Comparison of ENCODE assay signal across 1 cellular context in the genomic region with DNA sequence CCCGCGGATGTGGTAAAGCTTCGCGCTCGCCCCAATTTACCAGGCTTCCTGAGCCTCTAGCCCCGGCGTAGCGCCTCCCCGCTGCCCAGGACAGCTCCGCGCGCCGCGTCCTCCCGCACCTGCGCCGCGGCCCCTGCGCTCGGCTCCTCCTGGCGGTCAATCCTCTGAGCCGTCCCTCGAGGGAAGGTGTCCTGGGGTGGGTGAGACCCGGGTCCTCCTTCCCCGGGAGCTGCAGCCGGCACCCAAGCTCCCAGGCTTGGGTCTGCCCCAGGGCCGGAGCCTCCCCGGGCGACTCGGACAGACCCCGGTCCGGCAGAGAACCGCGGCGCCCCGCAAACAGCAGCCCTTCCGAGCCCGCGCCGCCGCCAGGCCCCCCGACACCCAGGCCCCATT.
TF ChIP-seq lines count a peak whose summit lies in the region.

No MANE protein-coding gene starts in this region.

TF ChIP-seq in HepG2, 621 proteins besides CTCF, POLR2A, EP300 and RAD21 (continued from another document and continues in another):
- TF ChIP-seq, protein P1, sequence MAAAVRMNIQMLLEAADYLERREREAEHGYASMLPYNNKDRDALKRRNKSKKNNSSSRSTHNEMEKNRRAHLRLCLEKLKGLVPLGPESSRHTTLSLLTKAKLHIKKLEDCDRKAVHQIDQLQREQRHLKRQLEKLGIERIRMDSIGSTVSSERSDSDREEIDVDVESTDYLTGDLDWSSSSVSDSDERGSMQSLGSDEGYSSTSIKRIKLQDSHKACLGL (CRISPR knock-in tag; IDR thresholded peaks at IDR 0.05) = peak; percentile 66; the same call in 1 of the 2 replicates
- peak; percentile 26; the same call in 1 of the 2 replicates for TF ChIP-seq GATAD1 (CRISPR knock-in tag; IDR thresholded peaks at IDR 0.05)
- TF ChIP-seq KAT8 (CRISPR knock-in tag; IDR thresholded peaks at IDR 0.05) = peak; percentile 12; the same call in 1 of the 2 replicates
- TF ChIP-seq ZNF703 (CRISPR knock-in tag; IDR thresholded peaks at IDR 0.05; ENCODE audit: borderline replicate concordance) = peak; percentile 65; the same call in 1 of the 2 replicates
- peak; percentile 2; the same call in 1 of the 2 replicates for TF ChIP-seq ATF7-NPFF (CRISPR knock-in tag; IDR thresholded peaks at IDR 0.05; ENCODE audit: low read depth)
- 0 out of 2 replicates have a peak, but pooled peaks have one; percentile 18 for TF ChIP-seq ZNF205 (CRISPR knock-in tag; IDR thresholded peaks at IDR 0.05)
- TF ChIP-seq, protein P2, sequence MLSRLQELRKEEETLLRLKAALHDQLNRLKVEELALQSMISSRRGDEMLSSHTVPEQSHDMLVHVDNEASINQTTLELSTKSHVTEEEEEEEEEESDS (CRISPR knock-in tag; IDR thresholded peaks at IDR 0.05; ENCODE audit: borderline replicate concordance) = 0 out of 2 replicates have a peak, but pooled peaks have one; percentile 44
- peak; percentile 91 for TF ChIP-seq KMT2A (CRISPR knock-in tag; IDR thresholded peaks at IDR 0.05)
- no peak for TF ChIP-seq EZH2 (conservative IDR thresholded peaks at IDR 0.05; ENCODE audit: low read depth, low read length)
- TF ChIP-seq CREM (IDR thresholded peaks at IDR 0.05) = no peak
- no peak for TF ChIP-seq CREM (CRISPR knock-in tag; IDR thresholded peaks at IDR 0.05)
- no peak for TF ChIP-seq KDM6A (CRISPR knock-in tag; IDR thresholded peaks at IDR 0.05; ENCODE audit: low read depth)
- TF ChIP-seq, protein P3, sequence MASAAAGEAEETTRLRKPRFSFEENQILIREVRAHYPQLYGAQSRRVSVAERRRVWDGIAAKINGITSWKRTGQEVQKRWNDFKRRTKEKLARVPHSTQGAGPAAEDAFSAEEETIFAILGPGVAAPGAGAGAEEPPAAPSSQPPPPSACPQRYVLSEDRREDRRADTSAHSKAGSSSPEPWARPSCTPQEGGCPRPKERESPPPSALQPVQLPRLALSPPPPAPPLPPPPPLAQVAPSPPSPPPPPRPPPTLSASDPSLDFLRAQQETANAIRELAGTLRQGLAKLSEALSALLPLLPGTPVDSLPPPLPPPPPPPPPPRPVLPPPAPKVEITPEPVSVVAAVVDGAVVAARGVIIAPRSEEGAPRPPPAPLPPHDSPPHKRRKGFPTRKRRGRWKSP (CRISPR knock-in tag; IDR thresholded peaks at IDR 0.05) = peak; percentile 95
- TF ChIP-seq ZNF556 (CRISPR knock-in tag; IDR thresholded peaks at IDR 0.05; ENCODE audit: borderline replicate concordance) = peak; percentile 46; the same call in 1 of the 2 replicates
- TF ChIP-seq, protein P4, sequence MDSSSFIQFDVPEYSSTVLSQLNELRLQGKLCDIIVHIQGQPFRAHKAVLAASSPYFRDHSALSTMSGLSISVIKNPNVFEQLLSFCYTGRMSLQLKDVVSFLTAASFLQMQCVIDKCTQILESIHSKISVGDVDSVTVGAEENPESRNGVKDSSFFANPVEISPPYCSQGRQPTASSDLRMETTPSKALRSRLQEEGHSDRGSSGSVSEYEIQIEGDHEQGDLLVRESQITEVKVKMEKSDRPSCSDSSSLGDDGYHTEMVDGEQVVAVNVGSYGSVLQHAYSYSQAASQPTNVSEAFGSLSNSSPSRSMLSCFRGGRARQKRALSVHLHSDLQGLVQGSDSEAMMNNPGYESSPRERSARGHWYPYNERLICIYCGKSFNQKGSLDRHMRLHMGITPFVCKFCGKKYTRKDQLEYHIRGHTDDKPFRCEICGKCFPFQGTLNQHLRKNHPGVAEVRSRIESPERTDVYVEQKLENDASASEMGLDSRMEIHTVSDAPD (CRISPR knock-in tag; IDR thresholded peaks at IDR 0.05) = no peak
- no peak for TF ChIP-seq EHMT2 (IDR thresholded peaks at IDR 0.05; ENCODE audit: borderline replicate concordance, low read depth, low read length)
- TF ChIP-seq, protein P5, sequence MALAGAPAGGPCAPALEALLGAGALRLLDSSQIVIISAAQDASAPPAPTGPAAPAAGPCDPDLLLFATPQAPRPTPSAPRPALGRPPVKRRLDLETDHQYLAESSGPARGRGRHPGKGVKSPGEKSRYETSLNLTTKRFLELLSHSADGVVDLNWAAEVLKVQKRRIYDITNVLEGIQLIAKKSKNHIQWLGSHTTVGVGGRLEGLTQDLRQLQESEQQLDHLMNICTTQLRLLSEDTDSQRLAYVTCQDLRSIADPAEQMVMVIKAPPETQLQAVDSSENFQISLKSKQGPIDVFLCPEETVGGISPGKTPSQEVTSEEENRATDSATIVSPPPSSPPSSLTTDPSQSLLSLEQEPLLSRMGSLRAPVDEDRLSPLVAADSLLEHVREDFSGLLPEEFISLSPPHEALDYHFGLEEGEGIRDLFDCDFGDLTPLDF (CRISPR knock-in tag; IDR thresholded peaks at IDR 0.05) = 0 out of 2 replicates have a peak, but pooled peaks have one; percentile 1
- TF ChIP-seq ZNF12 (CRISPR knock-in tag; IDR thresholded peaks at IDR 0.05) = no peak
- TF ChIP-seq ZNF883 (CRISPR knock-in tag; IDR thresholded peaks at IDR 0.05; ENCODE audit: not compliant biosample characterization) = peak; percentile 56
- peak; percentile 32; the same call in 1 of the 2 replicates for TF ChIP-seq ZNF792 (CRISPR knock-in tag; IDR thresholded peaks at IDR 0.05)
- TF ChIP-seq MTA1 (CRISPR knock-in tag; IDR thresholded peaks at IDR 0.05; ENCODE audit: borderline replicate concordance) = 0 out of 2 replicates have a peak, but pooled peaks have one; percentile 29
- TF ChIP-seq ZNF614 (CRISPR knock-in tag; IDR thresholded peaks at IDR 0.05; ENCODE audit: borderline replicate concordance) = no peak
- TF ChIP-seq ZNF234 (CRISPR knock-in tag; conservative IDR thresholded peaks at IDR 0.05) = 0 out of 2 replicates have a peak, but pooled peaks have one; percentile 33
- TF ChIP-seq AGO1 (IDR thresholded peaks at IDR 0.05; ENCODE audit: low read depth, low read length, poor library complexity, severe bottlenecking) = no peak
- peak; percentile 68 for TF ChIP-seq HNRNPLL (IDR thresholded peaks at IDR 0.05; ENCODE audit: low read depth, low read length, poor library complexity, severe bottlenecking)
- TF ChIP-seq ZNF138 (CRISPR knock-in tag; IDR thresholded peaks at IDR 0.05; ENCODE audit: low read depth) = peak; percentile 47; the same call in 1 of the 2 replicates
- TF ChIP-seq KMT2B (CRISPR knock-in tag; IDR thresholded peaks at IDR 0.05) = peak; percentile 47; the same call in 1 of the 2 replicates
- no peak for TF ChIP-seq LCORL (IDR thresholded peaks at IDR 0.05)
- peak; percentile 67 for TF ChIP-seq LCORL (CRISPR knock-in tag; IDR thresholded peaks at IDR 0.05)
- TF ChIP-seq, protein P6, sequence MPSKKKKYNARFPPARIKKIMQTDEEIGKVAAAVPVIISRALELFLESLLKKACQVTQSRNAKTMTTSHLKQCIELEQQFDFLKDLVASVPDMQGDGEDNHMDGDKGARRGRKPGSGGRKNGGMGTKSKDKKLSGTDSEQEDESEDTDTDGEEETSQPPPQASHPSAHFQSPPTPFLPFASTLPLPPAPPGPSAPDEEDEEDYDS (CRISPR knock-in tag; IDR thresholded peaks at IDR 0.05) = peak; percentile 6; the same call in 1 of the 2 replicates
- TF ChIP-seq ZFAT (CRISPR knock-in tag; conservative IDR thresholded peaks at IDR 0.05) = 0 out of 2 replicates have a peak, but pooled peaks have one; percentile 27
- TF ChIP-seq ESRRA (CRISPR knock-in tag; IDR thresholded peaks at IDR 0.05; ENCODE audit: low read depth) = 0 out of 2 replicates have a peak, but pooled peaks have one; percentile 33
- TF ChIP-seq, protein P7, sequence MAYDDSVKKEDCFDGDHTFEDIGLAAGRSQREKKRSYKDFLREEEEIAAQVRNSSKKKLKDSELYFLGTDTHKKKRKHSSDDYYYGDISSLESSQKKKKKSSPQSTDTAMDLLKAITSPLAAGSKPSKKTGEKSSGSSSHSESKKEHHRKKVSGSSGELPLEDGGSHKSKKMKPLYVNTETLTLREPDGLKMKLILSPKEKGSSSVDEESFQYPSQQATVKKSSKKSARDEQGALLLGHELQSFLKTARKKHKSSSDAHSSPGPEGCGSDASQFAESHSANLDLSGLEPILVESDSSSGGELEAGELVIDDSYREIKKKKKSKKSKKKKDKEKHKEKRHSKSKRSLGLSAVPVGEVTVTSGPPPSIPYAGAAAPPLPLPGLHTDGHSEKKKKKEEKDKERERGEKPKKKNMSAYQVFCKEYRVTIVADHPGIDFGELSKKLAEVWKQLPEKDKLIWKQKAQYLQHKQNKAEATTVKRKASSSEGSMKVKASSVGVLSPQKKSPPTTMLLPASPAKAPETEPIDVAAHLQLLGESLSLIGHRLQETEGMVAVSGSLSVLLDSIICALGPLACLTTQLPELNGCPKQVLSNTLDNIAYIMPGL (CRISPR knock-in tag; IDR thresholded peaks at IDR 0.05; ENCODE audit: borderline replicate concordance in 1 of 2, low read depth in 1 of 2) = peak; percentile 84 to 96
- TF ChIP-seq TCF12 (IDR thresholded peaks at IDR 0.05) = no peak
- 0 out of 2 replicates have a peak, but pooled peaks have one; percentile 47 for TF ChIP-seq TCF12 (CRISPR knock-in tag; IDR thresholded peaks at IDR 0.05)
- TF ChIP-seq, protein P8, sequence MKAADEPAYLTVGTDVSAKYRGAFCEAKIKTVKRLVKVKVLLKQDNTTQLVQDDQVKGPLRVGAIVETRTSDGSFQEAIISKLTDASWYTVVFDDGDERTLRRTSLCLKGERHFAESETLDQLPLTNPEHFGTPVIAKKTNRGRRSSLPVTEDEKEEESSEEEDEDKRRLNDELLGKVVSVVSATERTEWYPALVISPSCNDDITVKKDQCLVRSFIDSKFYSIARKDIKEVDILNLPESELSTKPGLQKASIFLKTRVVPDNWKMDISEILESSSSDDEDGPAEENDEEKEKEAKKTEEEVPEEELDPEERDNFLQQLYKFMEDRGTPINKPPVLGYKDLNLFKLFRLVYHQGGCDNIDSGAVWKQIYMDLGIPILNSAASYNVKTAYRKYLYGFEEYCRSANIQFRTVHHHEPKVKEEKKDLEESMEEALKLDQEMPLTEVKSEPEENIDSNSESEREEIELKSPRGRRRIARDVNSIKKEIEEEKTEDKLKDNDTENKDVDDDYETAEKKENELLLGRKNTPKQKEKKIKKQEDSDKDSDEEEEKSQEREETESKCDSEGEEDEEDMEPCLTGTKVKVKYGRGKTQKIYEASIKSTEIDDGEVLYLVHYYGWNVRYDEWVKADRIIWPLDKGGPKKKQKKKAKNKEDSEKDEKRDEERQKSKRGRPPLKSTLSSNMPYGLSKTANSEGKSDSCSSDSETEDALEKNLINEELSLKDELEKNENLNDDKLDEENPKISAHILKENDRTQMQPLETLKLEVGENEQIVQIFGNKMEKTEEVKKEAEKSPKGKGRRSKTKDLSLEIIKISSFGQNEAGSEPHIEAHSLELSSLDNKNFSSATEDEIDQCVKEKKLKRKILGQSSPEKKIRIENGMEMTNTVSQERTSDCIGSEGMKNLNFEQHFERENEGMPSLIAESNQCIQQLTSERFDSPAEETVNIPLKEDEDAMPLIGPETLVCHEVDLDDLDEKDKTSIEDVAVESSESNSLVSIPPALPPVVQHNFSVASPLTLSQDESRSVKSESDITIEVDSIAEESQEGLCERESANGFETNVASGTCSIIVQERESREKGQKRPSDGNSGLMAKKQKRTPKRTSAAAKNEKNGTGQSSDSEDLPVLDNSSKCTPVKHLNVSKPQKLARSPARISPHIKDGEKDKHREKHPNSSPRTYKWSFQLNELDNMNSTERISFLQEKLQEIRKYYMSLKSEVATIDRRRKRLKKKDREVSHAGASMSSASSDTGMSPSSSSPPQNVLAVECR (CRISPR knock-in tag; IDR thresholded peaks at IDR 0.05; ENCODE audit: borderline replicate concordance) = peak; percentile 52; the same call in 1 of the 2 replicates
- 0 out of 2 replicates have a peak, but pooled peaks have one; percentile 31 for TF ChIP-seq HOXA5 (CRISPR knock-in tag; IDR thresholded peaks at IDR 0.05)
- peak; percentile 62 for TF ChIP-seq STAG1 (CRISPR knock-in tag; IDR thresholded peaks at IDR 0.05)
- TF ChIP-seq, protein P9, sequence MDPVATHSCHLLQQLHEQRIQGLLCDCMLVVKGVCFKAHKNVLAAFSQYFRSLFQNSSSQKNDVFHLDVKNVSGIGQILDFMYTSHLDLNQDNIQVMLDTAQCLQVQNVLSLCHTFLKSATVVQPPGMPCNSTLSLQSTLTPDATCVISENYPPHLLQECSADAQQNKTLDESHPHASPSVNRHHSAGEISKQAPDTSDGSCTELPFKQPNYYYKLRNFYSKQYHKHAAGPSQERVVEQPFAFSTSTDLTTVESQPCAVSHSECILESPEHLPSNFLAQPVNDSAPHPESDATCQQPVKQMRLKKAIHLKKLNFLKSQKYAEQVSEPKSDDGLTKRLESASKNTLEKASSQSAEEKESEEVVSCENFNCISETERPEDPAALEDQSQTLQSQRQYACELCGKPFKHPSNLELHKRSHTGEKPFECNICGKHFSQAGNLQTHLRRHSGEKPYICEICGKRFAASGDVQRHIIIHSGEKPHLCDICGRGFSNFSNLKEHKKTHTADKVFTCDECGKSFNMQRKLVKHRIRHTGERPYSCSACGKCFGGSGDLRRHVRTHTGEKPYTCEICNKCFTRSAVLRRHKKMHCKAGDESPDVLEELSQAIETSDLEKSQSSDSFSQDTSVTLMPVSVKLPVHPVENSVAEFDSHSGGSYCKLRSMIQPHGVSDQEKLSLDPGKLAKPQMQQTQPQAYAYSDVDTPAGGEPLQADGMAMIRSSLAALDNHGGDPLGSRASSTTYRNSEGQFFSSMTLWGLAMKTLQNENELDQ (CRISPR knock-in tag; IDR thresholded peaks at IDR 0.05; ENCODE audit: borderline replicate concordance) = no peak
- 0 out of 2 replicates have a peak, but pooled peaks have one; percentile 4 for TF ChIP-seq ZNF547 (CRISPR knock-in tag; IDR thresholded peaks at IDR 0.05)
- peak; percentile 32; the same call in 1 of the 2 replicates for TF ChIP-seq ZNF746 (CRISPR knock-in tag; IDR thresholded peaks at IDR 0.05)
- TF ChIP-seq YEATS4 (CRISPR knock-in tag; IDR thresholded peaks at IDR 0.05; ENCODE audit: borderline replicate concordance) = peak; percentile 27; the same call in 1 of the 2 replicates
- TF ChIP-seq PHF8 (CRISPR knock-in tag; IDR thresholded peaks at IDR 0.05) = peak; percentile 75
- TF ChIP-seq PLRG1 (conservative IDR thresholded peaks at IDR 0.05) = no peak
- TF ChIP-seq ASH2L (IDR thresholded peaks at IDR 0.05; ENCODE audit: insufficient read length, low read depth, low read length) = peak; percentile 63
- TF ChIP-seq, protein P10, sequence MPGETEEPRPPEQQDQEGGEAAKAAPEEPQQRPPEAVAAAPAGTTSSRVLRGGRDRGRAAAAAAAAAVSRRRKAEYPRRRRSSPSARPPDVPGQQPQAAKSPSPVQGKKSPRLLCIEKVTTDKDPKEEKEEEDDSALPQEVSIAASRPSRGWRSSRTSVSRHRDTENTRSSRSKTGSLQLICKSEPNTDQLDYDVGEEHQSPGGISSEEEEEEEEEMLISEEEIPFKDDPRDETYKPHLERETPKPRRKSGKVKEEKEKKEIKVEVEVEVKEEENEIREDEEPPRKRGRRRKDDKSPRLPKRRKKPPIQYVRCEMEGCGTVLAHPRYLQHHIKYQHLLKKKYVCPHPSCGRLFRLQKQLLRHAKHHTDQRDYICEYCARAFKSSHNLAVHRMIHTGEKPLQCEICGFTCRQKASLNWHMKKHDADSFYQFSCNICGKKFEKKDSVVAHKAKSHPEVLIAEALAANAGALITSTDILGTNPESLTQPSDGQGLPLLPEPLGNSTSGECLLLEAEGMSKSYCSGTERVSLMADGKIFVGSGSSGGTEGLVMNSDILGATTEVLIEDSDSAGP (CRISPR knock-in tag; IDR thresholded peaks at IDR 0.05; ENCODE audit: borderline replicate concordance) = peak; percentile 17; the same call in 1 of the 2 replicates
- TF ChIP-seq, protein P11, sequence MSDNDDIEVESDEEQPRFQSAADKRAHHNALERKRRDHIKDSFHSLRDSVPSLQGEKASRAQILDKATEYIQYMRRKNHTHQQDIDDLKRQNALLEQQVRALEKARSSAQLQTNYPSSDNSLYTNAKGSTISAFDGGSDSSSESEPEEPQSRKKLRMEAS (IDR thresholded peaks at IDR 0.05) = 0 out of 2 replicates have a peak, but pooled peaks have one; percentile 13
- no peak for TF ChIP-seq IRF2 (CRISPR knock-in tag; IDR thresholded peaks at IDR 0.05)
- 0 out of 2 replicates have a peak, but pooled peaks have one; percentile 10 for TF ChIP-seq ZNF761 (CRISPR knock-in tag; conservative IDR thresholded peaks at IDR 0.05)
